ENCODE assay signal across 19 cellular contexts in the genomic region with DNA sequence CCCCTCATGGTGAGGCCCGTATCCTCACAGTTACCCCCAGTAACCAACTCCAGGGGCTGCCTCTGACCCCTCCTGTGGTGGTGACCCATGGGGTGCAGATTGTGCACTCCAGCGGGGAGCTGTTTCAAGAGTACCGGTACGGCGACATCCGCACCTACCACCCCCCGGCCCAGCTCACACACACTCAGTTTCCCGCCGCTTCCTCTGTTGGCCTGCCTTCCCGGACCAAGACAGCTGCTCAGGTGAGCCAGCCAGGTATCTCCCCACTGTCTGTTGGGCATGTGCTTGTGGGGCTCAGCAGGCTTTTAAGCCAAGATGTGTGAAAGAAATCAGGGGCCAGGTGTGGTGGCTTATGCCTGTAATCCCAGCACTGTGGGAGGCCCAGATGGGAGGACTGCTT. TPM values are rescaled to one million over a fixed set of nuclear protein-coding genes. Genes with fewer than 3 reads are reported as not detected.
A peak's percentile ranks its signal among the peaks of the same experiment; 100 is the strongest.
DNase-seq lines count a peak whose midpoint lies in the region; ATAC-seq and TF ChIP-seq lines count a peak whose summit lies in the region.
"Had no signal": no experiment of that assay in that cellular context is flagged by ENCODE, and none has a peak within 500 bp of the region (broad histone marks: within the 10 kb centered on the region; RNA-seq: fewer than 3 reads in every experiment).

No MANE protein-coding gene starts in this region.

- H3K27me3 ChIP-seq in RWPE2 (ENCODE audit: insufficient read depth, poor library complexity, severe bottlenecking) (no peaks in the 10 kb centered on the region), osteoblast (ENCODE audit: insufficient read depth, low read length) (no peaks in the 10 kb centered on the region)
- H3K27me3 ChIP-seq: BLaER1 treated with 17β-estradiol and CSF1 and Interleukin-3, amounts not matched to agents 10 nM and 100 nM had no signal

- H3K36me3 Mint-ChIP-seq in activated naive CD8-positive, alpha-beta T cell = no peaks in the 10 kb centered on the region
- peaks cover 61% of the 10 kb centered on the region for H3K36me3 Mint-ChIP-seq in activated naive CD8-positive, alpha-beta T cell treated with anti-CD3 and anti-CD28 coated beads, Interleukin-2, amount 50 U/mL, for 24 hours (ENCODE audit: low read depth)
- H3K36me3 Mint-ChIP-seq in progenitor cell of endocrine pancreas (ENCODE audit: insufficient read depth) = peaks cover 28% of the 10 kb centered on the region

- DNase-seq in activated naive CD8-positive, alpha-beta T cell treated with anti-CD3 and anti-CD28 coated beads, Interleukin-2, amount 50 U/mL, for 24 hours = no peak
- peak; percentile 65 for DNase-seq in RWPE2 (ENCODE audit: low spot score)
- peak; percentile 39 for DNase-seq in osteoblast (ENCODE audit: insufficient read length, low spot score, missing footprints)
- no peak for DNase-seq in progenitor cell of endocrine pancreas (ENCODE audit: low spot score, unreplicated experiment)
- DNase-seq: Calu3; CD8-positive, alpha-beta T cell; DMS53; EL; GOT3; KG1; NCI-H187; NCI-H2227 treated with DMSO at 0.1 percent for 48 hours; NCI-H510A treated with DMSO at 0.1 percent for 48 hours; NCI-H82; SIG-M5 had no signal

- H3K27ac Mint-ChIP-seq in activated naive CD8-positive, alpha-beta T cell = peak overlapping the region; percentile 66
- no peak overlapping the region for H3K27ac Mint-ChIP-seq in activated naive CD8-positive, alpha-beta T cell treated with anti-CD3 and anti-CD28 coated beads, Interleukin-2, amount 50 U/mL, for 24 hours
- H3K27ac Mint-ChIP-seq in progenitor cell of endocrine pancreas = no peak overlapping the region

- H3K9me3 ChIP-seq in RWPE2 (ENCODE audit: severe bottlenecking) (no peaks in the 10 kb centered on the region), osteoblast (ENCODE audit: low read depth, low read length) (no peaks in the 10 kb centered on the region)
- H3K9me3 ChIP-seq: BLaER1 treated with 17β-estradiol and CSF1 and Interleukin-3, amounts not matched to agents 10 nM and 100 nM had no signal

- peaks cover 2% of the 10 kb centered on the region for H3K79me2 ChIP-seq in osteoblast (ENCODE audit: insufficient read depth, low read length)

- H3K36me3 ChIP-seq in RWPE2 (ENCODE audit: low read depth) (peaks cover 94% of the 10 kb centered on the region), osteoblast (ENCODE audit: insufficient read depth, low read length) (peaks cover 76% of the 10 kb centered on the region)

- no peaks in the 10 kb centered on the region for H4K20me1 ChIP-seq in osteoblast (ENCODE audit: insufficient read depth, low read length)

- H3K9me3 Mint-ChIP-seq in activated naive CD8-positive, alpha-beta T cell (ENCODE audit: low read depth) = no peaks in the 10 kb centered on the region
- no peaks in the 10 kb centered on the region for H3K9me3 Mint-ChIP-seq in activated naive CD8-positive, alpha-beta T cell treated with anti-CD3 and anti-CD28 coated beads, Interleukin-2, amount 50 U/mL, for 24 hours
- no peaks in the 10 kb centered on the region for H3K9me3 Mint-ChIP-seq in progenitor cell of endocrine pancreas (ENCODE audit: low read depth)
- H3K9me3 Mint-ChIP-seq: CD8-positive, alpha-beta T cell had no signal

- no peak overlapping the region for H3K4me2 ChIP-seq in osteoblast (ENCODE audit: insufficient read depth, low read length)

- H3K4me1 ChIP-seq in RWPE2 (ENCODE audit: insufficient read depth, poor library complexity, severe bottlenecking) = no peaks in the 10 kb centered on the region
- peaks cover 12% of the 10 kb centered on the region for H3K4me1 ChIP-seq in osteoblast (ENCODE audit: insufficient read depth, low read length)

- H3K4me3 Mint-ChIP-seq in activated naive CD8-positive, alpha-beta T cell = no peak overlapping the region
- no peak overlapping the region for H3K4me3 Mint-ChIP-seq in activated naive CD8-positive, alpha-beta T cell treated with anti-CD3 and anti-CD28 coated beads, Interleukin-2, amount 50 U/mL, for 24 hours
- H3K4me3 Mint-ChIP-seq in progenitor cell of endocrine pancreas (ENCODE audit: low read depth) = no peak overlapping the region
- H3K4me3 Mint-ChIP-seq: CD8-positive, alpha-beta T cell had no signal

- no peak overlapping the region for H3K27ac ChIP-seq in RWPE2 (ENCODE audit: poor library complexity, severe bottlenecking)
- H3K27ac ChIP-seq in osteoblast (ENCODE audit: low read depth, low read length) = no peak overlapping the region

- H3K27me3 Mint-ChIP-seq in activated naive CD8-positive, alpha-beta T cell = no peaks in the 10 kb centered on the region
- H3K27me3 Mint-ChIP-seq in activated naive CD8-positive, alpha-beta T cell treated with anti-CD3 and anti-CD28 coated beads, Interleukin-2, amount 50 U/mL, for 24 hours = no peaks in the 10 kb centered on the region
- no peaks in the 10 kb centered on the region for H3K27me3 Mint-ChIP-seq in progenitor cell of endocrine pancreas

- no peak for TF ChIP-seq CTCF in RWPE2 (IDR thresholded peaks at IDR 0.05; ENCODE audit: poor library complexity, severe bottlenecking)
- TF ChIP-seq CTCF in osteoblast (IDR thresholded peaks at IDR 0.05; ENCODE audit: extremely low read depth, low read depth, low read length) = no peak
- TF ChIP-seq CTCF in progenitor cell of endocrine pancreas (IDR thresholded peaks at IDR 0.05; ENCODE audit: unreplicated experiment) = no peak

- no peak for ATAC-seq in activated naive CD8-positive, alpha-beta T cell treated with anti-CD3 and anti-CD28 coated beads, Interleukin-2, amount 50 U/mL, for 24 hours
- ATAC-seq in RWPE2 (ENCODE audit: low read depth) (no peak), GM18858 (IDR thresholded peaks at IDR 0.05; ENCODE audit: unreplicated experiment) (no peak), GM19452 (IDR thresholded peaks at IDR 0.05; ENCODE audit: unreplicated experiment) (no peak)
- ATAC-seq: CD8-positive, alpha-beta T cell had no signal

- peaks cover 4% of the 10 kb centered on the region for H3K4me1 Mint-ChIP-seq in activated naive CD8-positive, alpha-beta T cell (ENCODE audit: low read depth)
- H3K4me1 Mint-ChIP-seq in activated naive CD8-positive, alpha-beta T cell treated with anti-CD3 and anti-CD28 coated beads, Interleukin-2, amount 50 U/mL, for 24 hours = peaks cover 11% of the 10 kb centered on the region
- peaks cover 4% of the 10 kb centered on the region for H3K4me1 Mint-ChIP-seq in progenitor cell of endocrine pancreas (ENCODE audit: low read depth)

- H3K4me3 ChIP-seq in RWPE2 (ENCODE audit: severe bottlenecking) (no peak overlapping the region), osteoblast (ENCODE audit: insufficient read depth, low read length) (no peak overlapping the region)
- H3K4me3 ChIP-seq: BLaER1 treated with 17β-estradiol and CSF1 and Interleukin-3, amounts not matched to agents 10 nM and 100 nM had no signal

- H2AFZ ChIP-seq in osteoblast (ENCODE audit: low read length) = no peak overlapping the region

RNA-seq across cellular contexts. Expression of a gene that starts 39.9 kb away (rescaled TPM):
- total RNA-seq in osteoblast (25.0 and 29.7 TPM in 2 replicates), progenitor cell of endocrine pancreas (52.6 and 57.7 TPM in 2 replicates)

Comparison
In these comparisons a context has a peak if more than half of its experiments do, and no peak if none do; other contexts are left out.
1. DNase-seq: peak in RWPE2 (single experiment) and osteoblast (single experiment); none in activated naive CD8-positive, alpha-beta T cell treated with anti-CD3 and anti-CD28 coated beads, Interleukin-2, amount 50 U/mL, for 24 hours (single experiment) and progenitor cell of endocrine pancreas (single experiment).